ENCODE assay signal across 1 cellular context in the genomic region with DNA sequence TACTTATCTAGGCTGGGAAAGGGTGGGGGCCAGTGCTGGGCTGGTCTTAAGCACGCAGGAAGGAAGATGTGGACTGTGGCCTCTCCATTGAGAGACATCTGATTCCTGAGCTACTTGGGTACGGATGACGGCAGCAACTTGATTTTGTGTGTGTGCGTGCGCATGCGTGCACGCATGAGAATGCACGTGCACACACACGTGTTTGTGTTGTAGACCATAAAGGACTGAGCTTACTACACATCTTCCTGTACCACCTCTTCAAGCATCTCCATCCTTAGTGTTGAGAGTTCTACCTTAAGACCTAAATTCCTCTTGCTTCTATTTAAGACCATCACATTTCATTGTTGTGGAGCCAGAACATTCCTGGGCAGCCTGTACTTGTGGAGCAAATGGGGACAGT.
TF ChIP-seq lines count a peak whose summit lies in the region.

No MANE protein-coding gene starts in this region.

TF ChIP-seq in HepG2, 621 proteins besides CTCF, POLR2A, EP300 and RAD21:
- TF ChIP-seq, protein P1, sequence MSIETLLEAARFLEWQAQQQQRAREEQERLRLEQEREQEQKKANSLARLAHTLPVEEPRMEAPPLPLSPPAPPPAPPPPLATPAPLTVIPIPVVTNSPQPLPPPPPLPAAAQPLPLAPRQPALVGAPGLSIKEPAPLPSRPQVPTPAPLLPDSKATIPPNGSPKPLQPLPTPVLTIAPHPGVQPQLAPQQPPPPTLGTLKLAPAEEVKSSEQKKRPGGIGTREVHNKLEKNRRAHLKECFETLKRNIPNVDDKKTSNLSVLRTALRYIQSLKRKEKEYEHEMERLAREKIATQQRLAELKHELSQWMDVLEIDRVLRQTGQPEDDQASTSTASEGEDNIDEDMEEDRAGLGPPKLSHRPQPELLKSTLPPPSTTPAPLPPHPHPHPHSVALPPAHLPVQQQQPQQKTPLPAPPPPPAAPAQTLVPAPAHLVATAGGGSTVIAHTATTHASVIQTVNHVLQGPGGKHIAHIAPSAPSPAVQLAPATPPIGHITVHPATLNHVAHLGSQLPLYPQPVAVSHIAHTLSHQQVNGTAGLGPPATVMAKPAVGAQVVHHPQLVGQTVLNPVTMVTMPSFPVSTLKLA (IDR thresholded peaks at IDR 0.05) = peak; percentile 94
- TF ChIP-seq ZNF724P (CRISPR knock-in tag; IDR thresholded peaks at IDR 0.05; ENCODE audit: borderline replicate concordance) = no peak
